Comparison of ENCODE assay signal across 1 cellular context in the genomic region with DNA sequence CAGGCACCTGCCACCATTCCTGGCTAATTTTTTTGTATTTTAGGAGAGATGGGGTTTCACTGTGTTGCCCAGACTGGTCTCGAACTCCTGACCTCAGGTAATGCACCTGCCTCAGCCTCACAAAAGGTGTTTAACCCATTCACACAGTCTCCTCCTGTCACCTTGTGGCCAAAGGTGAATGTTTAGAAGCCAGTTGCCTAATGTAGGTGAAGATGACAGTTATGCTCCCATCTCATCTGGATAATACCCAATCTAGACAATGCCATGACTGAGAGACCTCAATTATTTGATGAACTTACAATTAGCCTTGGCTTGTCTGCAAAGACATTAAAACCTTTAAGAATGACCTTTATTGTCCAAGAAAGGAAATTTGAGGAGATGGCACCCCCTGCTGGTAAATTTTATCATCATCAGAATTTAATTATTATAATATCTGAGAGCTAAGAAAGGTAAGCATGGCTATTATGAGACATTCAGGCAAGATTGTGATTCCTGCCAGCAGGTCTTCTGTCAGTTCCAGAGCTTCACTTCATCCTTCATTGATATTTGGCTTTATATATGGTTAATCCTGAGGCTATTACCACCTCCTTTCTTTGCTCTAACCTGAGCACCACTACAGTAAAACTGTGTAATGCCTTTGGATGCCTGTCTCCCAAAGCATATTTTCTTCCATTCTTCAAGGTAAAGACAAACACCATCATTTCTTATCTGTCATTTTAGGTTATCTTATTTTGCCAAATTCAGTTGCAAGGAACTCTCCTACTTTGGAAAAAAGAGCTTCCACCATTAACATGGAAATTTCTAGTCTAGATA.
TF ChIP-seq lines count a peak whose summit lies in the region.

No MANE protein-coding gene starts in this region.

TF ChIP-seq in GM23338, 12 proteins besides CTCF, POLR2A, EP300 and RAD21 (continued from another document):
- TF ChIP-seq, protein P1, sequence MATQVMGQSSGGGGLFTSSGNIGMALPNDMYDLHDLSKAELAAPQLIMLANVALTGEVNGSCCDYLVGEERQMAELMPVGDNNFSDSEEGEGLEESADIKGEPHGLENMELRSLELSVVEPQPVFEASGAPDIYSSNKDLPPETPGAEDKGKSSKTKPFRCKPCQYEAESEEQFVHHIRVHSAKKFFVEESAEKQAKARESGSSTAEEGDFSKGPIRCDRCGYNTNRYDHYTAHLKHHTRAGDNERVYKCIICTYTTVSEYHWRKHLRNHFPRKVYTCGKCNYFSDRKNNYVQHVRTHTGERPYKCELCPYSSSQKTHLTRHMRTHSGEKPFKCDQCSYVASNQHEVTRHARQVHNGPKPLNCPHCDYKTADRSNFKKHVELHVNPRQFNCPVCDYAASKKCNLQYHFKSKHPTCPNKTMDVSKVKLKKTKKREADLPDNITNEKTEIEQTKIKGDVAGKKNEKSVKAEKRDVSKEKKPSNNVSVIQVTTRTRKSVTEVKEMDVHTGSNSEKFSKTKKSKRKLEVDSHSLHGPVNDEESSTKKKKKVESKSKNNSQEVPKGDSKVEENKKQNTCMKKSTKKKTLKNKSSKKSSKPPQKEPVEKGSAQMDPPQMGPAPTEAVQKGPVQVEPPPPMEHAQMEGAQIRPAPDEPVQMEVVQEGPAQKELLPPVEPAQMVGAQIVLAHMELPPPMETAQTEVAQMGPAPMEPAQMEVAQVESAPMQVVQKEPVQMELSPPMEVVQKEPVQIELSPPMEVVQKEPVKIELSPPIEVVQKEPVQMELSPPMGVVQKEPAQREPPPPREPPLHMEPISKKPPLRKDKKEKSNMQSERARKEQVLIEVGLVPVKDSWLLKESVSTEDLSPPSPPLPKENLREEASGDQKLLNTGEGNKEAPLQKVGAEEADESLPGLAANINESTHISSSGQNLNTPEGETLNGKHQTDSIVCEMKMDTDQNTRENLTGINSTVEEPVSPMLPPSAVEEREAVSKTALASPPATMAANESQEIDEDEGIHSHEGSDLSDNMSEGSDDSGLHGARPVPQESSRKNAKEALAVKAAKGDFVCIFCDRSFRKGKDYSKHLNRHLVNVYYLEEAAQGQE (IDR thresholded peaks at IDR 0.05; ENCODE audit: unreplicated experiment) = no peak
- TF ChIP-seq ZNF114 (CRISPR knock-in tag; IDR thresholded peaks at IDR 0.05) = no peak
- TF ChIP-seq, protein P2, sequence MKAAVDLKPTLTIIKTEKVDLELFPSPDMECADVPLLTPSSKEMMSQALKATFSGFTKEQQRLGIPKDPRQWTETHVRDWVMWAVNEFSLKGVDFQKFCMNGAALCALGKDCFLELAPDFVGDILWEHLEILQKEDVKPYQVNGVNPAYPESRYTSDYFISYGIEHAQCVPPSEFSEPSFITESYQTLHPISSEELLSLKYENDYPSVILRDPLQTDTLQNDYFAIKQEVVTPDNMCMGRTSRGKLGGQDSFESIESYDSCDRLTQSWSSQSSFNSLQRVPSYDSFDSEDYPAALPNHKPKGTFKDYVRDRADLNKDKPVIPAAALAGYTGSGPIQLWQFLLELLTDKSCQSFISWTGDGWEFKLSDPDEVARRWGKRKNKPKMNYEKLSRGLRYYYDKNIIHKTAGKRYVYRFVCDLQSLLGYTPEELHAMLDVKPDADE (IDR thresholded peaks at IDR 0.05) = no peak
- TF ChIP-seq, protein P3, sequence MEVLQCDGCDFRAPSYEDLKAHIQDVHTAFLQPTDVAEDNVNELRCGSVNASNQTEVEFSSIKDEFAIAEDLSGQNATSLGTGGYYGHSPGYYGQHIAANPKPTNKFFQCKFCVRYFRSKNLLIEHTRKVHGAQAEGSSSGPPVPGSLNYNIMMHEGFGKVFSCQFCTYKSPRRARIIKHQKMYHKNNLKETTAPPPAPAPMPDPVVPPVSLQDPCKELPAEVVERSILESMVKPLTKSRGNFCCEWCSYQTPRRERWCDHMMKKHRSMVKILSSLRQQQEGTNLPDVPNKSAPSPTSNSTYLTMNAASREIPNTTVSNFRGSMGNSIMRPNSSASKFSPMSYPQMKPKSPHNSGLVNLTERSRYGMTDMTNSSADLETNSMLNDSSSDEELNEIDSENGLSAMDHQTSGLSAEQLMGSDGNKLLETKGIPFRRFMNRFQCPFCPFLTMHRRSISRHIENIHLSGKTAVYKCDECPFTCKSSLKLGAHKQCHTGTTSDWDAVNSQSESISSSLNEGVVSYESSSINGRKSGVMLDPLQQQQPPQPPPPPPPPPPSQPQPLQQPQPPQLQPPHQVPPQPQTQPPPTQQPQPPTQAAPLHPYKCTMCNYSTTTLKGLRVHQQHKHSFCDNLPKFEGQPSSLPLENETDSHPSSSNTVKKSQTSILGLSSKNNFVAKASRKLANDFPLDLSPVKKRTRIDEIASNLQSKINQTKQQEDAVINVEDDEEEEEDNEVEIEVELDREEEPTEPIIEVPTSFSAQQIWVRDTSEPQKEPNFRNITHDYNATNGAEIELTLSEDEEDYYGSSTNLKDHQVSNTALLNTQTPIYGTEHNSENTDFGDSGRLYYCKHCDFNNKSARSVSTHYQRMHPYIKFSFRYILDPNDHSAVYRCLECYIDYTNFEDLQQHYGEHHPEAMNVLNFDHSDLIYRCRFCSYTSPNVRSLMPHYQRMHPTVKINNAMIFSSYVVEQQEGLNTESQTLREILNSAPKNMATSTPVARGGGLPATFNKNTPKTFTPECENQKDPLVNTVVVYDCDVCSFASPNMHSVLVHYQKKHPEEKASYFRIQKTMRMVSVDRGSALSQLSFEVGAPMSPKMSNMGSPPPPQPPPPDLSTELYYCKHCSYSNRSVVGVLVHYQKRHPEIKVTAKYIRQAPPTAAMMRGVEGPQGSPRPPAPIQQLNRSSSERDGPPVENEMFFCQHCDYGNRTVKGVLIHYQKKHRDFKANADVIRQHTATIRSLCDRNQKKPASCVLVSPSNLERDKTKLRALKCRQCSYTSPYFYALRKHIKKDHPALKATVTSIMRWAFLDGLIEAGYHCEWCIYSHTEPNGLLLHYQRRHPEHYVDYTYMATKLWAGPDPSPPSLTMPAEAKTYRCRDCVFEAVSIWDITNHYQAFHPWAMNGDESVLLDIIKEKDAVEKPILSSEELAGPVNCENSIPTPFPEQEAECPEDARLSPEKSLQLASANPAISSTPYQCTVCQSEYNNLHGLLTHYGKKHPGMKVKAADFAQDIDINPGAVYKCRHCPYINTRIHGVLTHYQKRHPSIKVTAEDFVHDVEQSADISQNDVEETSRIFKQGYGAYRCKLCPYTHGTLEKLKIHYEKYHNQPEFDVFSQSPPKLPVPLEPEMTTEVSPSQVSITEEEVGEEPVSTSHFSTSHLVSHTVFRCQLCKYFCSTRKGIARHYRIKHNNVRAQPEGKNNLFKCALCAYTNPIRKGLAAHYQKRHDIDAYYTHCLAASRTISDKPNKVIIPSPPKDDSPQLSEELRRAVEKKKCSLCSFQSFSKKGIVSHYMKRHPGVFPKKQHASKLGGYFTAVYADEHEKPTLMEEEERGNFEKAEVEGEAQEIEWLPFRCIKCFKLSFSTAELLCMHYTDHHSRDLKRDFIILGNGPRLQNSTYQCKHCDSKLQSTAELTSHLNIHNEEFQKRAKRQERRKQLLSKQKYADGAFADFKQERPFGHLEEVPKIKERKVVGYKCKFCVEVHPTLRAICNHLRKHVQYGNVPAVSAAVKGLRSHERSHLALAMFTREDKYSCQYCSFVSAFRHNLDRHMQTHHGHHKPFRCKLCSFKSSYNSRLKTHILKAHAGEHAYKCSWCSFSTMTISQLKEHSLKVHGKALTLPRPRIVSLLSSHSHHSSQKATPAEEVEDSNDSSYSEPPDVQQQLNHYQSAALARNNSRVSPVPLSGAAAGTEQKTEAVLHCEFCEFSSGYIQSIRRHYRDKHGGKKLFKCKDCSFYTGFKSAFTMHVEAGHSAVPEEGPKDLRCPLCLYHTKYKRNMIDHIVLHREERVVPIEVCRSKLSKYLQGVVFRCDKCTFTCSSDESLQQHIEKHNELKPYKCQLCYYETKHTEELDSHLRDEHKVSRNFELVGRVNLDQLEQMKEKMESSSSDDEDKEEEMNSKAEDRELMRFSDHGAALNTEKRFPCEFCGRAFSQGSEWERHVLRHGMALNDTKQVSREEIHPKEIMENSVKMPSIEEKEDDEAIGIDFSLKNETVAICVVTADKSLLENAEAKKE (CRISPR knock-in tag; IDR thresholded peaks at IDR 0.05) = no peak
